Comparison of ENCODE assay signal across 2 cellular contexts in the genomic region with DNA sequence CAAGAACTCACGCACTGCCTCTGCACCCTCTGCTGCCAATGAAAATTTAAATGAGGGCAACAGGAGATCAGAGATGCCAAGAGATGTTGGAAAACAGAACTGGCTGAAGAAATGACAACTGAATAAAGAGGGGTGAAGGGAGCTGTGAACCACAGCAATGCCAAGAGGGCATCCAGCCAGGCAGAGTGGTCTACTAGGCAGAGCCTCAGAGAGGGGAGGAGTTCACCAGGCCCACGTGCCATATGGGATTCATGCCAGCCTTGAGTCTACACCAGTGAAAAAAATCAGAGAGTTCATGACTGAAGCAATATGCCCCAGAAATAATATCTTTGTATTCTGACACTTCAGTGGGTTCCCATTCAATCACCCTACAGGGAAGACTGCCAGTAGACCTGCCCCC.
TF ChIP-seq lines count a peak whose summit lies in the region.

No MANE protein-coding gene starts in this region.

TF ChIP-seq in Ishikawa, 13 proteins besides CTCF, POLR2A, EP300 and RAD21:
- TF ChIP-seq, protein P1, sequence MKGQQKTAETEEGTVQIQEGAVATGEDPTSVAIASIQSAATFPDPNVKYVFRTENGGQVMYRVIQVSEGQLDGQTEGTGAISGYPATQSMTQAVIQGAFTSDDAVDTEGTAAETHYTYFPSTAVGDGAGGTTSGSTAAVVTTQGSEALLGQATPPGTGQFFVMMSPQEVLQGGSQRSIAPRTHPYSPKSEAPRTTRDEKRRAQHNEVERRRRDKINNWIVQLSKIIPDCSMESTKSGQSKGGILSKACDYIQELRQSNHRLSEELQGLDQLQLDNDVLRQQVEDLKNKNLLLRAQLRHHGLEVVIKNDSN (IDR thresholded peaks at IDR 0.05) = peak; percentile 24; the same call in 1 of the 2 replicates
- no peak for TF ChIP-seq TEAD4 (IDR thresholded peaks at IDR 0.05)
- no peak for TF ChIP-seq TCF12 (IDR thresholded peaks at IDR 0.05; ENCODE audit: low read depth)

TF ChIP-seq in GM12878, 131 proteins besides CTCF, POLR2A, EP300 and RAD21:
- TF ChIP-seq, protein P2, sequence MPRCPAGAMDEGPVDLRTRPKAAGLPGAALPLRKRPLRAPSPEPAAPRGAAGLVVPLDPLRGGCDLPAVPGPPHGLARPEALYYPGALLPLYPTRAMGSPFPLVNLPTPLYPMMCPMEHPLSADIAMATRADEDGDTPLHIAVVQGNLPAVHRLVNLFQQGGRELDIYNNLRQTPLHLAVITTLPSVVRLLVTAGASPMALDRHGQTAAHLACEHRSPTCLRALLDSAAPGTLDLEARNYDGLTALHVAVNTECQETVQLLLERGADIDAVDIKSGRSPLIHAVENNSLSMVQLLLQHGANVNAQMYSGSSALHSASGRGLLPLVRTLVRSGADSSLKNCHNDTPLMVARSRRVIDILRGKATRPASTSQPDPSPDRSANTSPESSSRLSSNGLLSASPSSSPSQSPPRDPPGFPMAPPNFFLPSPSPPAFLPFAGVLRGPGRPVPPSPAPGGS (IDR thresholded peaks at IDR 0.05; ENCODE audit: borderline replicate concordance, insufficient read depth, low read depth, low read length, poor library complexity, severe bottlenecking) = no peak
- TF ChIP-seq MYC (IDR thresholded peaks at IDR 0.05; ENCODE audit: insufficient read depth, insufficient read length, insufficient replicate concordance, low read length, severe bottlenecking) (no peak), NFXL1 (IDR thresholded peaks at IDR 0.05; ENCODE audit: borderline replicate concordance) (no peak), SMAD1 (IDR thresholded peaks at IDR 0.05; ENCODE audit: low read depth, partially characterized antibody) (no peak), YY1 (IDR thresholded peaks at IDR 0.05; ENCODE audit: low read depth, low read length) (no peak), CBX5 (IDR thresholded peaks at IDR 0.05; ENCODE audit: low read depth) (no peak), BACH1 (IDR thresholded peaks at IDR 0.05; ENCODE audit: borderline replicate concordance) (no peak), NR2C2 (IDR thresholded peaks at IDR 0.05; ENCODE audit: borderline replicate concordance, control insufficient read depth, insufficient read length, low read depth) (no peak), NR2C1 (IDR thresholded peaks at IDR 0.05) (no peak), YBX1 (IDR thresholded peaks at IDR 0.05) (no peak)
